Comparison of ENCODE assay signal across 9 cellular contexts in genomic region chr9:114898741-114899140, GRCh38. TPM values are rescaled to one million over a fixed set of nuclear protein-coding genes. Genes with fewer than 3 reads are reported as not detected.
DNase-seq lines count a peak whose midpoint lies in the region; ATAC-seq and TF ChIP-seq lines count a peak whose summit lies in the region.
"Had no signal": no experiment of that assay in that cellular context is flagged by ENCODE, and none has a peak within 500 bp of the region (broad histone marks: within the 10 kb centered on the region; RNA-seq: fewer than 3 reads in every experiment).

No MANE protein-coding gene starts in this region.

- peaks cover 28% of the 10 kb centered on the region for H3K36me3 Mint-ChIP-seq in activated CD4-positive, alpha-beta T cell treated with anti-CD3 and anti-CD28 coated beads, Interleukin-2, amount 10 ng/mL, durations not matched to agents 7 days and 5 days (ENCODE audit: low read depth)
- no peaks in the 10 kb centered on the region for H3K36me3 Mint-ChIP-seq in stimulated activated memory B cell treated with anti-CD40 and anti-IgM and Interleukin-4, amounts not matched to agents 10 μg/mL and 1 μg/mL and 100 μg/mL, for 72 hours
- no peaks in the 10 kb centered on the region for H3K36me3 Mint-ChIP-seq in glutamatergic neuron (ENCODE audit: unreplicated experiment)

- intact Hi-C loops in left ventricle myocardium inferior (cut with micrococcal nuclease): no loop called here

- no peaks in the 10 kb centered on the region for H3K36me3 ChIP-seq in left ventricle myocardium inferior

- no peak for TF ChIP-seq CTCF in left ventricle myocardium inferior (IDR thresholded peaks at IDR 0.05; ENCODE audit: borderline replicate concordance)
- no peak for TF ChIP-seq CTCF in glutamatergic neuron (IDR thresholded peaks at IDR 0.05; ENCODE audit: partially characterized antibody, unreplicated experiment)

- peaks cover 29% of the 10 kb centered on the region for H3K27me3 ChIP-seq in left ventricle myocardium inferior (ENCODE audit: low read depth)

- CTCF ChIA-PET in activated CD4-positive, alpha-beta T cell treated with anti-CD3 and anti-CD28 coated beads, Interleukin-2, amount 10 ng/mL, durations not matched to agents 7 days and 5 days (lab: Charles Lee): interaction anchor here (0.7 to 3.0 kb wide), 16 partner anchors 9 to 1614 kb away, joined by 3 to 18 read pairs (median 4); partner anchors contain the start of gene TEX48

- H3K9me3 Mint-ChIP-seq in activated CD4-positive, alpha-beta T cell treated with anti-CD3 and anti-CD28 coated beads, Interleukin-2, amount 10 ng/mL, durations not matched to agents 7 days and 5 days: peaks cover 32% of the 10 kb centered on the region
- H3K9me3 Mint-ChIP-seq in stimulated activated memory B cell treated with anti-CD40 and anti-IgM and Interleukin-4, amounts not matched to agents 10 μg/mL and 1 μg/mL and 100 μg/mL, for 72 hours: no peaks in the 10 kb centered on the region
- H3K9me3 Mint-ChIP-seq in glutamatergic neuron (ENCODE audit: unreplicated experiment): no peaks in the 10 kb centered on the region

- peak; percentile 93 for DNase-seq in activated CD4-positive, alpha-beta T cell treated with anti-CD3 and anti-CD28 coated beads, Interleukin-2, amount 10 ng/mL, durations not matched to agents 7 days and 5 days
- DNase-seq in left ventricle myocardium inferior (peak; percentile 40), kidney tubule cell (ENCODE audit: low spot score) (no peak), NCI-H1092 treated with DMSO at 0.1 percent for 48 hours (lab: John Stamatoyannopoulos, UW) (no peak), glutamatergic neuron (no peak)

- H3K4me3 ChIP-seq in left ventricle myocardium inferior: no peak overlapping the region

- H3K27ac ChIP-seq in left ventricle myocardium inferior (replicated peaks): no peak overlapping the region

- H3K4me1 ChIP-seq in left ventricle myocardium inferior: peaks cover 21% of the 10 kb centered on the region

- peaks cover 28% of the 10 kb centered on the region for H3K4me1 Mint-ChIP-seq in activated CD4-positive, alpha-beta T cell treated with anti-CD3 and anti-CD28 coated beads, Interleukin-2, amount 10 ng/mL, durations not matched to agents 7 days and 5 days
- H3K4me1 Mint-ChIP-seq in stimulated activated memory B cell treated with anti-CD40 and anti-IgM and Interleukin-4, amounts not matched to agents 10 μg/mL and 1 μg/mL and 100 μg/mL, for 72 hours: peaks cover 41% of the 10 kb centered on the region
- no peaks in the 10 kb centered on the region for H3K4me1 Mint-ChIP-seq in glutamatergic neuron (ENCODE audit: low read depth, unreplicated experiment)

- no peak overlapping the region for H3K27ac Mint-ChIP-seq in activated CD4-positive, alpha-beta T cell treated with anti-CD3 and anti-CD28 coated beads, Interleukin-2, amount 10 ng/mL, durations not matched to agents 7 days and 5 days
- H3K27ac Mint-ChIP-seq in stimulated activated memory B cell treated with anti-CD40 and anti-IgM and Interleukin-4, amounts not matched to agents 10 μg/mL and 1 μg/mL and 100 μg/mL, for 72 hours: no peak overlapping the region
- no peak overlapping the region for H3K27ac Mint-ChIP-seq in glutamatergic neuron (ENCODE audit: unreplicated experiment)

- H3K9me3 ChIP-seq in left ventricle myocardium inferior (replicated peaks): no peaks in the 10 kb centered on the region

- POLR2A ChIA-PET in activated CD4-positive, alpha-beta T cell treated with anti-CD3 and anti-CD28 coated beads, Interleukin-2, amount 10 ng/mL, durations not matched to agents 7 days and 5 days (lab: Charles Lee): interaction anchor here (0.8 to 1.3 kb wide), 3 partner anchors 9 to 32 kb away, joined by 3 to 4 read pairs (median 4); partner anchors contain the start of gene TNFSF8

- no peak overlapping the region for H3K4me3 Mint-ChIP-seq in activated CD4-positive, alpha-beta T cell treated with anti-CD3 and anti-CD28 coated beads, Interleukin-2, amount 10 ng/mL, durations not matched to agents 7 days and 5 days
- no peak overlapping the region for H3K4me3 Mint-ChIP-seq in stimulated activated memory B cell treated with anti-CD40 and anti-IgM and Interleukin-4, amounts not matched to agents 10 μg/mL and 1 μg/mL and 100 μg/mL, for 72 hours
- H3K4me3 Mint-ChIP-seq in glutamatergic neuron (ENCODE audit: unreplicated experiment): no peak overlapping the region

- ATAC-seq in GM18867 (IDR thresholded peaks at IDR 0.05; ENCODE audit: unreplicated experiment) (peak; percentile 65), HG03457 (IDR thresholded peaks at IDR 0.05; ENCODE audit: unreplicated experiment) (peak; percentile 58)
- peak; percentile 90 for ATAC-seq in stimulated activated memory B cell treated with anti-CD40 and anti-IgM and Interleukin-4, amounts not matched to agents 10 μg/mL and 1 μg/mL and 100 μg/mL, for 72 hours

- H3K27me3 Mint-ChIP-seq in activated CD4-positive, alpha-beta T cell treated with anti-CD3 and anti-CD28 coated beads, Interleukin-2, amount 10 ng/mL, durations not matched to agents 7 days and 5 days: no peaks in the 10 kb centered on the region
- H3K27me3 Mint-ChIP-seq in stimulated activated memory B cell treated with anti-CD40 and anti-IgM and Interleukin-4, amounts not matched to agents 10 μg/mL and 1 μg/mL and 100 μg/mL, for 72 hours: no peaks in the 10 kb centered on the region
- no peaks in the 10 kb centered on the region for H3K27me3 Mint-ChIP-seq in glutamatergic neuron (ENCODE audit: unreplicated experiment)

RNA-seq across cellular contexts. Expression of gene TNFSF8, which starts 31.6 kb away (rescaled TPM):
- total RNA-seq in activated CD4-positive, alpha-beta T cell treated with anti-CD3 and anti-CD28 coated beads, Interleukin-2, amount 10 ng/mL, durations not matched to agents 7 days and 5 days: 10 to 100 TPM; 76.2 to 88.8 TPM
- 0.63 TPM for total RNA-seq in left ventricle myocardium inferior
- not detected for total RNA-seq in glutamatergic neuron (ENCODE audit: unreplicated experiment)
- total RNA-seq: bronchial epithelial cell had no signal

Comparison
In these comparisons a context has a peak if more than half of its experiments do, and no peak if none do; other contexts are left out.
1. DNase-seq: peak in activated CD4-positive, alpha-beta T cell treated with anti-CD3 and anti-CD28 coated beads, Interleukin-2, amount 10 ng/mL, durations not matched to agents 7 days and 5 days (single experiment) and left ventricle myocardium inferior (single experiment); none in kidney tubule cell (single experiment), NCI-H1092 treated with DMSO at 0.1 percent for 48 hours (single experiment) and glutamatergic neuron (single experiment).
2. RNA of gene TNFSF8, which starts 31.6 kb away (total RNA-seq): 76.2 to 88.8 TPM in activated CD4-positive, alpha-beta T cell treated with anti-CD3 and anti-CD28 coated beads, Interleukin-2, amount 10 ng/mL, durations not matched to agents 7 days and 5 days; 0.63 TPM in left ventricle myocardium inferior (single experiment) and not detected in glutamatergic neuron (single experiment); every median in the first group is over 10 times any median in the second.
3. Peak in every context shown above with its lines, with median percentiles within 50 percentile points of each other: ATAC-seq.